Comparison of ENCODE assay signal across 29 cellular contexts in the genomic region with DNA sequence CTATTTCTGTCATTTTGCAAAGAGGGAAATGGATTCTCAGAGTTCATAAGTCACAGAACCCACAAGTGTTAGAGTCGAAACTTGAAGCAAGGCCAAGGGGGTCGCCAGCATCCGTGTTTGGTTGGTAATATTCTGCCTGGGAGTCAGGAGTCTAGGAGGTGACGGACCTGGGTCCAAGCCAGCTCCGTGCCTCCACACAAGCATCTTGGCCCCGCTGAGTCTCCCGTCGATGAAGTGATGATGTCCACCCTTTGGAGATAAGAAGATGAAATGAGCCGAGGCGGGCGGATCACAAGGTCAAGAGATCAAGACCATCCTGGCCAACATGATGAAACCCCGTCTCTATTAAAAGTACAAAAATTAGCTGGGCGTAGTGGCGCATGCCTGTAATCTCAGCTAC.
"Had no signal": no experiment of that assay in that cellular context is flagged by ENCODE, and none has a peak within 500 bp of the region (broad histone marks: within the 10 kb centered on the region; RNA-seq: fewer than 3 reads in every experiment).

No MANE protein-coding gene starts in this region.

- H3K9me3 Mint-ChIP-seq: activated CD8-positive, alpha-beta T cell treated with anti-CD3 and anti-CD28 coated beads for 36 hours; activated naive CD4-positive, alpha-beta T cell treated with anti-CD3 and anti-CD28 coated beads for 36 hours; activated T-cell treated with anti-CD3 and anti-CD28 coated beads, Interleukin-2, amount 50 U/mL, for 4 hours; activated T-helper 17 cell treated with anti-CD3 and anti-CD28 coated beads, Interleukin-2, amount 50 U/mL, for 72 hours; central memory CD8-positive, alpha-beta T cell; dendritic cell treated with granulocyte-macrophage colony-stimulating factor and Interleukin-4, amounts not matched to agents 40 ng/mL and 50 ng/mL, for 4 days; T-helper 2 cell treated with Interferon-gamma antibody and Interleukin-4, amounts not matched to agents 5 μg/mL and 100 μg/mL, for 36 hours had no signal

- H3K9me3 ChIP-seq: esophagus muscularis mucosa, gastrocnemius medialis, heart left ventricle had no signal

- H3K4me3 ChIP-seq: coronary artery, dorsolateral prefrontal cortex, esophagus muscularis mucosa, gastrocnemius medialis, heart left ventricle had no signal

- H3K36me3 Mint-ChIP-seq: activated naive CD8-positive, alpha-beta T cell had no signal

- H3K4me1 Mint-ChIP-seq: activated B cell treated with CpG ODN at 0.5 μM for 24 hours had no signal

- H3K27ac Mint-ChIP-seq: activated B cell treated with CpG ODN at 0.5 μM for 24 hours; activated CD8-positive, alpha-beta T cell treated with anti-CD3 and anti-CD28 coated beads for 36 hours; activated naive CD4-positive, alpha-beta T cell treated with anti-CD3 and anti-CD28 coated beads for 36 hours; activated naive CD8-positive, alpha-beta T cell; activated T-helper 17 cell treated with anti-CD3 and anti-CD28 coated beads, Interleukin-2, amount 50 U/mL, for 72 hours; dendritic cell treated with granulocyte-macrophage colony-stimulating factor and Interleukin-4, amounts not matched to agents 40 ng/mL and 50 ng/mL, for 4 days; T-helper 17 cell; T-helper 2 cell treated with Interferon-gamma antibody and Interleukin-4, amounts not matched to agents 5 μg/mL and 100 μg/mL, for 36 hours had no signal

- H3K4me1 ChIP-seq: foreskin keratinocyte, gastrocnemius medialis had no signal

- H3K4me3 Mint-ChIP-seq: activated B cell treated with CpG ODN at 0.5 μM for 24 hours; activated CD8-positive, alpha-beta T cell treated with anti-CD3 and anti-CD28 coated beads for 36 hours; activated naive CD4-positive, alpha-beta T cell treated with anti-CD3 and anti-CD28 coated beads for 36 hours; activated naive CD8-positive, alpha-beta T cell; activated T-cell treated with anti-CD3 and anti-CD28 coated beads, Interleukin-2, amount 50 U/mL, for 4 hours; activated T-helper 17 cell treated with anti-CD3 and anti-CD28 coated beads, Interleukin-2, amount 50 U/mL, for 72 hours; central memory CD8-positive, alpha-beta T cell; dendritic cell treated with granulocyte-macrophage colony-stimulating factor and Interleukin-4, amounts not matched to agents 40 ng/mL and 50 ng/mL, for 4 days; T-helper 17 cell; T-helper 2 cell treated with Interferon-gamma antibody and Interleukin-4, amounts not matched to agents 5 μg/mL and 100 μg/mL, for 36 hours had no signal

- ATAC-seq: activated CD4-positive, CD25-positive, alpha-beta regulatory T cell treated with anti-CD3 and anti-CD28 coated beads, Interleukin-2, amount 50 U/mL, for 24 hours; activated CD8-positive, alpha-beta T cell treated with anti-CD3 and anti-CD28 coated beads for 36 hours; activated T-cell treated with anti-CD3 and anti-CD28 coated beads, Interleukin-2, amount 50 U/mL, for 4 hours; activated T-helper 17 cell treated with anti-CD3 and anti-CD28 coated beads, Interleukin-2, amount 50 U/mL, for 72 hours; foreskin keratinocyte; gastrocnemius medialis; heart left ventricle; T-helper 17 cell had no signal

- H3K36me3 ChIP-seq: brain microvascular endothelial cell, esophagus muscularis mucosa, gastrocnemius medialis, heart left ventricle, WERI-Rb-1 had no signal

- DNase-seq: activated B cell treated with CpG ODN at 0.5 μM for 24 hours; activated CD4-positive, alpha-beta T cell treated with anti-CD3 and anti-CD28 coated beads for 48 hours; activated CD4-positive, alpha-beta T cell treated with anti-CD3 and anti-CD28 coated beads, Interleukin-2, amount 50 U/mL, for 1 hour; activated CD4-positive, alpha-beta T cell treated with anti-CD3 and anti-CD28 coated beads, Interleukin-2, amount 50 U/mL, for 48 hours; activated CD8-positive, alpha-beta memory T cell treated with anti-CD3 and anti-CD28 coated beads for 24 hours; activated CD8-positive, alpha-beta T cell treated with anti-CD3 and anti-CD28 coated beads for 36 hours; activated effector memory CD4-positive, alpha-beta T cell treated with Interleukin-2 at 50 U/mL for 16 hours; activated naive CD4-positive, alpha-beta T cell treated with anti-CD3 and anti-CD28 coated beads for 36 hours; activated T-cell treated with anti-CD3 and anti-CD28 coated beads, Interleukin-2, amount 50 U/mL, for 4 hours; brain microvascular endothelial cell; effector memory CD4-positive, alpha-beta T cell; erythroblast; foreskin keratinocyte; gastrocnemius medialis; glutamatergic neuron; heart left ventricle; T-helper 1 cell; T-helper 17 cell; T1000; WERI-Rb-1 had no signal

- H3K27ac ChIP-seq: brain microvascular endothelial cell, coronary artery, dorsolateral prefrontal cortex, esophagus muscularis mucosa, foreskin keratinocyte, gastrocnemius medialis, heart left ventricle, WERI-Rb-1 had no signal

- H3K27me3 Mint-ChIP-seq: activated CD8-positive, alpha-beta T cell treated with anti-CD3 and anti-CD28 coated beads for 36 hours; activated naive CD8-positive, alpha-beta T cell; activated T-helper 17 cell treated with anti-CD3 and anti-CD28 coated beads, Interleukin-2, amount 50 U/mL, for 72 hours had no signal
